In the genomic region with DNA sequence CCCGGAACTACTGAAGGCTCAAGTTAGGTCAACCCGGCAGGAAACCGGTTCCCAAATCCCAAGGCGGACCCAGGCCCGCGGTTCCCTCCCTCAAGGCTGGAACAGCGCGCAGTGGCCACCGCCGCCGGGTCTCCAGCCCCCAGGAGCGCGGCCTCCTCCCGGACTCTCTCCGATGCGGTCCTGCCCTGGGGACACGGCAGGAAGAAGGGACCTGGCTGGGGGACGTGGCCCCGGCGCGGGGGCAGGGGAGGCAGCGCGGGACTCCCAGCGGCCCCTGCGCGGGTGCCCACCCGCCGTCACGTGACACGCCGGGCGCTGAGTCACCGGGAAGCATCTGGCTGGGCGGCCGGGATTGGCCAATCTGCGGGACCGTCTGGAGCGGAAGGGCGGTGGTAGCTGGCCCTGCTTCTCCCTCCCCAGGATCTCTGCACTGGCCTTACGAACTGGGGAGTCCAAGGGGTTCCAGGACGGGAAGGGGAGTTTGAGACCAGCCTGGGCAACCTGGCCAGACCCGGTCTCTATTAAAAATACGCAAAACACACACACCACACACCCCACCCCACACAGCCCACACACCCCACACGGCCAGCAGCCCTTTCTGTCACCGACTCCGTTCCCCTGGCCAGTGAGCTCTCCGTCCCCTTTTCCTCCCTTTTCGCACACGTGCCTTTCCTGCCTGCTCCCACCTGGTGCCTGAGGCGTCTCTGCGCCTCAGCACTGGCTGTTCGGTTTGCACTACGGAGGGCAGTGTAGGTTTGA, we compare ENCODE assay signal across 8 cellular contexts. TPM values are rescaled to one million over a fixed set of nuclear protein-coding genes. Genes with fewer than 3 reads are reported as not detected.
DNase-seq lines count a peak whose midpoint lies in the region; ATAC-seq and TF ChIP-seq lines count a peak whose summit lies in the region.

No MANE protein-coding gene starts in this region.

- intact Hi-C loops in PC-3 (cut with micrococcal nuclease): no loop called here

- H3F3A ChIP-seq in PC-3 (ENCODE audit: low read length, unreplicated experiment): peaks cover 13% of the 10 kb centered on the region

- ATAC-seq in GM21529 (IDR thresholded peaks at IDR 0.05; ENCODE audit: unreplicated experiment) (peak; percentile 79), PC-3 (peak; percentile 81)

- H3K4me3 ChIP-seq in Jurkat, Clone E6-1 (ENCODE audit: low read length): peak overlapping the region; percentile 94
- H3K4me3 ChIP-seq in PC-3 (ENCODE audit: low read length) (peak overlapping the region; percentile 80), muscle layer of colon (ENCODE audit: low read depth in 1 of 2, low read length in 2 of 2) (peak overlapping the region; percentile 76 to 87)

- no peaks in the 10 kb centered on the region for H3K9me3 ChIP-seq in PC-3 (ENCODE audit: low read length)
- no peaks in the 10 kb centered on the region for H3K9me3 ChIP-seq in muscle layer of colon (ENCODE audit: low read length)

- H3K27ac ChIP-seq in PC-3 (ENCODE audit: low read length) (peak overlapping the region; percentile 95), muscle layer of colon (ENCODE audit: low read depth, low read length) (peak overlapping the region; percentile 98)

- DNase-seq in DMS 273 treated with DMSO at 0.1 percent for 48 hours (lab: John Stamatoyannopoulos, UW) (peak; percentile 48), PC-3 (peak; percentile 97), erythroblast (lab: John Stamatoyannopoulos, UW) (peak; percentile 95 to 98)
- DNase-seq in Jurkat, Clone E6-1 (ENCODE audit: low read depth, low spot score): peak; percentile 78
- DNase-seq in activated T-cell treated with anti-CD3 and anti-CD28 coated beads, Interleukin-2, amount 50 U/mL, for 1 hour: peak; percentile 92
- DNase-seq in stimulated activated CD8-positive, alpha-beta memory T cell treated with anti-CD3 and anti-CD28 coated beads, Interleukin-7, amount 100 ng/mL, for 24 hours (ENCODE audit: low read depth): peak; percentile 88

- H3K27me3 ChIP-seq in PC-3 (ENCODE audit: low read length) (no peaks in the 10 kb centered on the region), muscle layer of colon (ENCODE audit: control insufficient read depth in 1 of 2, insufficient read depth in 2 of 2, low read length in 2 of 2) (no peaks in the 10 kb centered on the region)

- TSS peak; percentile 94 for BruUV-seq in PC-3 (replicated peaks; lab: Mats Ljungman, UMichigan)

- no peaks in the 10 kb centered on the region for H3K9me2 ChIP-seq in PC-3 (replicated peaks; ENCODE audit: low read length)

- H3K9ac ChIP-seq in PC-3 (ENCODE audit: low read length) (peak overlapping the region; percentile 99), muscle layer of colon (ENCODE audit: low read length) (peak overlapping the region; percentile 94)

- no peak for TF ChIP-seq CTCF in PC-3 (conservative IDR thresholded peaks at IDR 0.05; ENCODE audit: low read depth, low read length)

- peak overlapping the region; percentile 85 for H2AFZ ChIP-seq in PC-3 (ENCODE audit: low read length)

- peak overlapping the region; percentile 89 for H3K4me2 ChIP-seq in PC-3 (ENCODE audit: low read length)

- TF ChIP-seq POLR2A in erythroblast (IDR thresholded peaks at IDR 0.05; ENCODE audit: low read length): peak; percentile 97

- H3K36me3 ChIP-seq in PC-3 (ENCODE audit: low read depth, low read length) (no peaks in the 10 kb centered on the region), muscle layer of colon (ENCODE audit: insufficient read depth, low read length) (no peaks in the 10 kb centered on the region)

- CTCF ChIA-PET in PC-3 (lab: Charles Lee): interaction anchor here (0.6 to 1.0 kb wide), 2 partner anchors 20 to 22 kb away, joined by 3 read pairs; a partner anchor contains a TSS

- H3K4me1 ChIP-seq in PC-3 (ENCODE audit: insufficient read depth, low read length): peaks cover 39% of the 10 kb centered on the region
- H3K4me1 ChIP-seq in muscle layer of colon (ENCODE audit: insufficient read depth, low read length): peaks cover 46% of the 10 kb centered on the region

- H3K79me2 ChIP-seq in PC-3 (ENCODE audit: low read length): peaks cover 21% of the 10 kb centered on the region

- H4K20me1 ChIP-seq in PC-3 (ENCODE audit: low read length): no peaks in the 10 kb centered on the region

- POLR2A ChIA-PET in PC-3 (lab: Charles Lee; ENCODE audit: unreplicated experiment): interaction anchor here (0.6 to 2.1 kb wide), 13 partner anchors 8 to 822 kb away, joined by 3 to 27 read pairs (median 5); a partner anchor contains a TSS

RNA-seq across cellular contexts. Expression of a gene that starts 21.4 kb away (rescaled TPM):
- polyA plus RNA-seq in Jurkat, Clone E6-1 (2012; ENCODE audit: insufficient read depth, insufficient read length): 69.1 TPM
- 1,345 and 2,062 TPM in 2 replicates for total RNA-seq in PC-3 (2014; rRNA removed)

RNA-seq across cellular contexts. Expression of a gene that starts 47.4 kb away (rescaled TPM):
- 69.4 TPM for polyA plus RNA-seq in Jurkat, Clone E6-1 (2012; ENCODE audit: insufficient read depth, insufficient read length)
- total RNA-seq in PC-3 (2014; rRNA removed): 201 and 262 TPM in 2 replicates

RNA-seq across cellular contexts. Expression of a gene that starts 54.9 kb away (rescaled TPM):
- 25.7 TPM for polyA plus RNA-seq in Jurkat, Clone E6-1 (2012; ENCODE audit: insufficient read depth, insufficient read length)
- 47.9 and 96.6 TPM in 2 replicates for total RNA-seq in PC-3 (2014; rRNA removed)

Comparison
In these comparisons a context has a peak if more than half of its experiments do, and no peak if none do; other contexts are left out.
1. Peak in every context shown above with its lines: DNase-seq, ATAC-seq, H3K4me3 ChIP-seq and H3K27ac ChIP-seq.